10 cellular contexts compared by ENCODE assay signal in the genomic region with DNA sequence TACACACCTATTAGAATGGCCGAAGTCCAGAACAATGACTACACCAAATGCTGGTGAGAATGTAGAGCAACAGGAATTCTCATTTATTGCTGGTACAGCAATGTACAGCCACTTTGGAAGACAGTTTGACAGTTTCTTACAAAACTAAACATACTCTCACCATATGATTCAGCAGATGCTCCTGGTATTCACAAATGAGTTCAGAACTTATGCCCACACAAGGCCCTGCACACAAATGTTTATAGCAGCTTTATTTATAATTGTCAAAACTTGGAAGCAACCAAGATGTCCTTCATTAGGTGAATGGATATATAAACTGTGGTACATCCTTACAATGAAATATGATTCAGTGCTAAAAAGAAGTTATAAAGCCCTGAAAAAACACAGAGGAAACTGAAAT. TPM values are rescaled to one million over a fixed set of nuclear protein-coding genes. Genes with fewer than 3 reads are reported as not detected.
"Had no signal": no experiment of that assay in that cellular context is flagged by ENCODE, and none has a peak within 500 bp of the region (broad histone marks: within the 10 kb centered on the region; RNA-seq: fewer than 3 reads in every experiment).

No MANE protein-coding gene starts in this region.

- H3K4me3 ChIP-seq: GM23248, GM23338, HAP-1 had no signal

- DNase-seq: GM23248, GOT3, H7, H9, HCEC 1CT, HFFc6 had no signal

- H3K9me3 ChIP-seq: HAP-1 had no signal

- H3K4me1 ChIP-seq: HAP-1 had no signal

- H2AFZ ChIP-seq: GM23248, GM23338 had no signal

- H3K27ac ChIP-seq: GM23248 had no signal

- ATAC-seq: GM23338, HCT116 had no signal

- H3K36me3 ChIP-seq: HAP-1 had no signal

- H3K9me3 Mint-ChIP-seq: GM23338, H9, HFFc6 had no signal

- H3K9ac ChIP-seq: GM23248 had no signal

- H3K4me2 ChIP-seq: GM23338 had no signal

- H3K4me1 Mint-ChIP-seq: GM23338, H9 had no signal

- H3K4me3 Mint-ChIP-seq: GM23338, H9, HFFc6 had no signal

- H3K27ac Mint-ChIP-seq: GM23338, H9, HFFc6 had no signal

RNA-seq across cellular contexts. Expression of gene PTHLH, which starts 38.3 kb away (rescaled TPM):
- total RNA-seq: GM23338, H1 had no signal
- polyA plus RNA-seq: GM23338 had no signal
